8 cellular contexts compared by ENCODE assay signal in genomic region chr9:76576344-76576743, GRCh38.
DNase-seq lines count a peak whose midpoint lies in the region; ATAC-seq and TF ChIP-seq lines count a peak whose summit lies in the region.

No MANE protein-coding gene starts in this region.

- no peaks in the 10 kb centered on the region for H3K9me3 ChIP-seq in left lung

- H3K27ac ChIP-seq in left lung, result peak overlapping the region in 1 of 2 donors; percentile 60

- no peaks in the 10 kb centered on the region for H3K36me3 ChIP-seq in left lung

- H3K27me3 ChIP-seq in left lung, result peaks cover 0 to 8% of the 10 kb centered on the region in 2 donors

- no peak for TF ChIP-seq CTCF in left lung (IDR thresholded peaks at IDR 0.05)

- H3K4me1 ChIP-seq in left lung, result peaks cover 0 to 35% of the 10 kb centered on the region in 2 donors

- ATAC-seq in GM21723 (IDR thresholded peaks at IDR 0.05; ENCODE audit: unreplicated experiment) (peak; percentile 68), left lung (peak; percentile 73)

- DNase-seq in GF-D8 (lab: John Stamatoyannopoulos, UW) (peak; percentile 80), M059J (ENCODE audit: low read depth) (peak; percentile 98), left lung (peak in 1 of 2 donors; percentile 67), NCI-H2081 treated with DMSO at 0.1 percent for 48 hours (lab: John Stamatoyannopoulos, UW) (no peak), kidney glomerular epithelial cell (lab: John Stamatoyannopoulos, UW) (no peak)
- peak; percentile 26 for DNase-seq in activated T-cell treated with anti-CD3 and anti-CD28 coated beads, Interleukin-2, amount 50 U/mL, for 1 hour
- peak; percentile 62 to 71 for DNase-seq in stimulated activated CD8-positive, alpha-beta memory T cell treated with anti-CD3 and anti-CD28 coated beads, Interleukin-7, amount 100 ng/mL, for 4 hours (ENCODE audit: low read depth in 2 of 2)

- intact Hi-C loops in left lung (cut with DNase I), result no loop called here

- H3K4me3 ChIP-seq in left lung, result no peak overlapping the region

Comparison
In these comparisons a context has a peak if more than half of its experiments do, and no peak if none do; other contexts are left out.
1. DNase-seq: peak in GF-D8 (single experiment), M059J (single experiment), activated T-cell treated with anti-CD3 and anti-CD28 coated beads, Interleukin-2, amount 50 U/mL, for 1 hour (single experiment) and stimulated activated CD8-positive, alpha-beta memory T cell treated with anti-CD3 and anti-CD28 coated beads, Interleukin-7, amount 100 ng/mL, for 4 hours (2 of 2); none in NCI-H2081 treated with DMSO at 0.1 percent for 48 hours (single experiment) and kidney glomerular epithelial cell (single experiment).